Comparison of ENCODE assay signal across 17 cellular contexts in the genomic region with DNA sequence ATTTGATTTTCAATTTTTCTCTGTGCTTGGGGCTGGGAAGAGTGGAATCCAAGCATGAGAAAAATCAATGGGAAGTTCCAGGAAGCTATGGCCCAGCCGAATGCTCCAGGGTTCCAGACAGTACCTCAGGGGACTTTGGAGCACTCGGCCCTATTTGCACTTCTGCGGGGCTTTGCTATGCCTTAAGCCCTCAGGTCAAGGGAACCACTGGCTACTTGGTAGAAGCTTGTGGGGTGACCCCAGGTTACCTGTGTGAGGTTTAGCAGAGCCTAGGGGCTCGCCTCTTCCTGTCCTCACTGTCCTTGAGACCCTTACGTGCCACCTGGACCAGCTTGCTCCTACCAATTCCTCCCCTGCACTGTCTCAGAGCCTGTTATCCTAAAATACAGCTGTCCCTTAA.
DNase-seq lines count a peak whose midpoint lies in the region; ATAC-seq and TF ChIP-seq lines count a peak whose summit lies in the region.
"Had no signal": no experiment of that assay in that cellular context is flagged by ENCODE, and none has a peak within 500 bp of the region (broad histone marks: within the 10 kb centered on the region; RNA-seq: fewer than 3 reads in every experiment).

No MANE protein-coding gene starts in this region.

- peak overlapping the region; percentile 89 for H2AK5ac ChIP-seq in neuronal stem cell (ENCODE audit: low read depth, low read length)

- H2AFZ ChIP-seq in neuronal stem cell (ENCODE audit: low read length): no peak overlapping the region

- peaks cover 11 to 18% of the 10 kb centered on the region in 2 donors for H3K4me1 ChIP-seq in neuronal stem cell (ENCODE audit: control insufficient read depth in 2 of 2, insufficient read depth in 1 of 2, low read depth in 1 of 2, low read length in 2 of 2)

- no CpG with 5 or more reads among the region's 5 CpGs for WGBS in neuronal stem cell (ENCODE audit: extremely low coverage in 2 of 2, insufficient read length in 2 of 2, insufficient replicate concordance in 1 of 2), 2 donors

- no peaks in the 10 kb centered on the region for H3K36me3 ChIP-seq in WERI-Rb-1
- no peaks in the 10 kb centered on the region for H3K36me3 ChIP-seq in neuronal stem cell (replicated peaks in 1 of 2; ENCODE audit: control insufficient read depth in 2 of 2, insufficient read depth in 2 of 2, low read length in 2 of 2)
- H3K36me3 ChIP-seq: BLaER1 treated with 17β-estradiol and CSF1 and Interleukin-3, amounts not matched to agents 10 nM and 100 nM had no signal

- TF ChIP-seq CTCF in WERI-Rb-1 (IDR thresholded peaks at IDR 0.05; ENCODE audit: low read depth, low read length) (no peak), GM13977 (IDR thresholded peaks at IDR 0.05; ENCODE audit: extremely low read depth, insufficient read depth, missing control alignments) (no peak)

- H3K27me3 ChIP-seq in WERI-Rb-1 (ENCODE audit: insufficient read depth, low read depth, severe bottlenecking): no peaks in the 10 kb centered on the region
- no peaks in the 10 kb centered on the region for H3K27me3 ChIP-seq in neuronal stem cell (ENCODE audit: control insufficient read depth in 3 of 3, insufficient read depth in 3 of 3, low read depth in 1 of 3, low read length in 3 of 3)
- H3K27me3 ChIP-seq: BLaER1 treated with 17β-estradiol and CSF1 and Interleukin-3, amounts not matched to agents 10 nM and 100 nM had no signal

- no peak overlapping the region for H3K23ac ChIP-seq in neuronal stem cell (ENCODE audit: low read depth, low read length, poor library complexity)

- H3K9ac ChIP-seq in neuronal stem cell (ENCODE audit: low read depth, low read length, poor library complexity): no peak overlapping the region
- H3K9ac ChIP-seq: BLaER1 treated with 17β-estradiol and CSF1 and Interleukin-3, amounts not matched to agents 10 nM and 100 nM had no signal

- H2BK15ac ChIP-seq in neuronal stem cell (ENCODE audit: low read length): no peak overlapping the region

- peak overlapping the region; percentile 52 for H2BK120ac ChIP-seq in neuronal stem cell (ENCODE audit: low read depth, low read length)

- no peak overlapping the region for H2BK12ac ChIP-seq in neuronal stem cell (ENCODE audit: low read length)

- no peak overlapping the region for H3K14ac ChIP-seq in neuronal stem cell (ENCODE audit: low read length)

- H3K27ac ChIP-seq in WERI-Rb-1: no peak overlapping the region
- H3K27ac ChIP-seq in neuronal stem cell (replicated peaks; ENCODE audit: low read length): no peak overlapping the region
- H3K27ac ChIP-seq: 22Rv1; BLaER1 treated with 17β-estradiol and CSF1 and Interleukin-3, amounts not matched to agents 10 nM and 100 nM had no signal

- no peak overlapping the region for H3K4me3 Mint-ChIP-seq in activated T-cell treated with anti-CD3 and anti-CD28 coated beads, Interleukin-2, amount 50 U/mL, for 24 hours
- no peak overlapping the region for H3K4me3 Mint-ChIP-seq in T-helper 17 cell
- H3K4me3 Mint-ChIP-seq: CD8-positive, alpha-beta memory T cell; HFFc6; IgD-negative memory B cell had no signal

- peak overlapping the region; percentile 30 for H4K91ac ChIP-seq in neuronal stem cell (ENCODE audit: low read depth, low read length, poor library complexity)

- H3K36me3 Mint-ChIP-seq in activated T-cell treated with anti-CD3 and anti-CD28 coated beads, Interleukin-2, amount 50 U/mL, for 24 hours (ENCODE audit: low read depth): no peaks in the 10 kb centered on the region
- H3K36me3 Mint-ChIP-seq in T-helper 17 cell (ENCODE audit: low read depth): no peaks in the 10 kb centered on the region
- H3K36me3 Mint-ChIP-seq: CD8-positive, alpha-beta memory T cell; IgD-negative memory B cell had no signal

- H3K9me3 ChIP-seq in WERI-Rb-1 (ENCODE audit: severe bottlenecking) (no peaks in the 10 kb centered on the region), neuronal stem cell (replicated peaks in 1 of 2; ENCODE audit: control insufficient read depth in 2 of 2, insufficient read depth in 1 of 2, low read depth in 1 of 2, low read length in 2 of 2) (no peaks in the 10 kb centered on the region), T-helper 17 cell (ENCODE audit: control insufficient read depth, low read length, poor library complexity, severe bottlenecking) (no peaks in the 10 kb centered on the region)
- H3K9me3 ChIP-seq: BLaER1 treated with 17β-estradiol and CSF1 and Interleukin-3, amounts not matched to agents 10 nM and 100 nM had no signal

- no peaks in the 10 kb centered on the region for H3K27me3 Mint-ChIP-seq in activated T-cell treated with anti-CD3 and anti-CD28 coated beads, Interleukin-2, amount 50 U/mL, for 24 hours
- no peaks in the 10 kb centered on the region for H3K27me3 Mint-ChIP-seq in T-helper 17 cell
- H3K27me3 Mint-ChIP-seq: CD8-positive, alpha-beta memory T cell had no signal

- H3K27ac Mint-ChIP-seq in activated T-cell treated with anti-CD3 and anti-CD28 coated beads, Interleukin-2, amount 50 U/mL, for 24 hours: no peak overlapping the region
- no peak overlapping the region for H3K27ac Mint-ChIP-seq in T-helper 17 cell
- H3K27ac Mint-ChIP-seq: HFFc6 had no signal

- no peaks in the 10 kb centered on the region for H3K79me1 ChIP-seq in neuronal stem cell (ENCODE audit: low read depth, low read length)

- peak overlapping the region; percentile 65 for H3K18ac ChIP-seq in neuronal stem cell (ENCODE audit: low read length)

- intact Hi-C loops in cardiac septum (cut with DNase I) (no loop called here), Right ventricle myocardium inferior (cut with DNase I) (no loop called here)

- in situ Hi-C loops in GM13977 (cut with MboI; ENCODE audit: low pct_unique_long_range_greater_than_20kb, low sequenced_read_pairs, unreplicated experiment): no loop called here

- H3K9me3 Mint-ChIP-seq in activated T-cell treated with anti-CD3 and anti-CD28 coated beads, Interleukin-2, amount 50 U/mL, for 24 hours: no peaks in the 10 kb centered on the region
- H3K9me3 Mint-ChIP-seq: CD8-positive, alpha-beta memory T cell; HFFc6; IgD-negative memory B cell had no signal

- H3K4me1 Mint-ChIP-seq in activated T-cell treated with anti-CD3 and anti-CD28 coated beads, Interleukin-2, amount 50 U/mL, for 24 hours (ENCODE audit: low read depth): peaks cover 9% of the 10 kb centered on the region
- peaks cover 6% of the 10 kb centered on the region for H3K4me1 Mint-ChIP-seq in T-helper 17 cell
- H3K4me1 Mint-ChIP-seq: IgD-negative memory B cell had no signal

- no peak overlapping the region for H3K4ac ChIP-seq in neuronal stem cell (ENCODE audit: low read length)

- no peak overlapping the region for H3K4me3 ChIP-seq in WERI-Rb-1 (ENCODE audit: low read depth, low read length)
- no peak overlapping the region for H3K4me3 ChIP-seq in neuronal stem cell (ENCODE audit: low read length in 2 of 2)
- H3K4me3 ChIP-seq: BLaER1 treated with 17β-estradiol and CSF1 and Interleukin-3, amounts not matched to agents 10 nM and 100 nM had no signal

- no peak overlapping the region for H4K8ac ChIP-seq in neuronal stem cell (ENCODE audit: low read depth, low read length)

- H3K4me2 ChIP-seq in neuronal stem cell (ENCODE audit: insufficient read depth, low read length, poor library complexity, severe bottlenecking): no peak overlapping the region

- DNase-seq in cardiac septum (ENCODE audit: low spot score): peak; percentile 20
- no peak for DNase-seq in Right ventricle myocardium inferior (ENCODE audit: missing footprints)
- peak; percentile 60 for DNase-seq in WERI-Rb-1
- DNase-seq in neuronal stem cell (ENCODE audit: low spot score): no peak
- no peak for DNase-seq in activated T-cell treated with anti-CD3 and anti-CD28 coated beads, Interleukin-2, amount 50 U/mL, for 24 hours
- no peak for DNase-seq in T-helper 17 cell
- DNase-seq in GM13977 (ENCODE audit: low spot score): no peak
- DNase-seq: CD8-positive, alpha-beta memory T cell; COR-L47; HFFc6; KBM-7 had no signal

- H2BK5ac ChIP-seq in neuronal stem cell (ENCODE audit: low read length): no peak overlapping the region

- ATAC-seq in Right ventricle myocardium inferior: no peak
- no peak for ATAC-seq in T-helper 17 cell
- no peak for ATAC-seq in HG02884 (IDR thresholded peaks at IDR 0.05; ENCODE audit: unreplicated experiment)
- ATAC-seq: HCT116, HepG2 had no signal

Comparison
In these comparisons a context has a peak if more than half of its experiments do, and no peak if none do; other contexts are left out.
1. DNase-seq: peak in cardiac septum (single experiment) and WERI-Rb-1 (single experiment); none in Right ventricle myocardium inferior (single experiment), neuronal stem cell (single experiment), activated T-cell treated with anti-CD3 and anti-CD28 coated beads, Interleukin-2, amount 50 U/mL, for 24 hours (single experiment), T-helper 17 cell (0 of 3) and GM13977 (single experiment).